Comparison of ENCODE assay signal across 7 cellular contexts in the genomic region with DNA sequence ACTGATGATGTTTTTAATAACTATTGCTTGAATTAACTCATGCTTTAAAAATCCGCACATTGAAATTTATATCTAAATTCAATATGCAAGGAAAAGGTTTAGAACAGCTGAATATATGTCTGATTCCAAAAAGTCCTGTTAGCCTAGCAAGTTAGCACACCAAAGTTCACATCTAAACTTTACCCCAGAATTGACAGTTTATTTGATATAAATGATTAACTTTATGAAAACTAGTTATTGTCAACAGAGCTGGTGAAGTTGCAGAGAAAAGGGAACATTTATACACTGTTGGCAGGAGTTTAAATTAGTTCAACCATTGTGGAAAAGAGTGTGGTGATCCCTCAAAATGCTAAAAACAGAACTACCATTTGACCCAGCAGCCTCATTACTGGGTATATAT.
"Had no signal": no experiment of that assay in that cellular context is flagged by ENCODE, and none has a peak within 500 bp of the region (broad histone marks: within the 10 kb centered on the region; RNA-seq: fewer than 3 reads in every experiment).

No MANE protein-coding gene starts in this region.

- DNase-seq: GDM1, GF-D8 had no signal

- ATAC-seq: GM12878 had no signal

- H3K4me3 ChIP-seq: GM12878 had no signal

- FAIRE-seq: GM12878, GM12891, GM12892, GM18507, GM19239 had no signal
